In genomic region chr18:57768557-57769326, GRCh38 we compare ENCODE assay signal across 11 cellular contexts. TPM values are rescaled to one million over a fixed set of nuclear protein-coding genes. Genes with fewer than 3 reads are reported as not detected.
DNase-seq lines count a peak whose midpoint lies in the region; ATAC-seq, FAIRE-seq and TF ChIP-seq lines count a peak whose summit lies in the region.
"Had no signal": no experiment of that assay in that cellular context is flagged by ENCODE, and none has a peak within 500 bp of the region (broad histone marks: within the 10 kb centered on the region; RNA-seq: fewer than 3 reads in every experiment).

No MANE protein-coding gene starts in this region.

- intact Hi-C loops in head of caudate nucleus (cut with DNase I), result no loop called here
- intact Hi-C loops in kidney (cut with DNase I), result no loop called here

- H3K4me3 ChIP-seq in A549 (no peak overlapping the region), mucosa of rectum (ENCODE audit: low read length in 2 of 2) (peak overlapping the region in 1 of 2 donors; percentile 44), kidney (ENCODE audit: low read length in 2 of 2) (no peak overlapping the region)
- H3K4me3 ChIP-seq: SK-N-MC had no signal

- CTCF ChIA-PET in A549 (lab: Yijun Ruan, JAX), result interaction anchor here (0.9 kb wide), 2 partner anchors 10 to 16 kb away, joined by 3 read pairs; no protein-coding TSS in a partner anchor
- CTCF ChIA-PET in T-cell (lab: Charles Lee), result no interaction called here

- no peaks in the 10 kb centered on the region for H3K4me1 Mint-ChIP-seq in T-cell

- TF ChIP-seq POLR2A in A549 (IDR thresholded peaks at IDR 0.05; ENCODE audit: low read length), result no peak

- ATAC-seq in A549 (no peak), T-cell (replicated peaks in 1 of 4) (no peak)

- DNase-seq in A549 (ENCODE audit: low read depth in 1 of 2, low spot score in 1 of 2) (no peak), NCI-H1417 (lab: John Stamatoyannopoulos, UW) (peak; percentile 40 to 75 (median 47)), head of caudate nucleus (no peak), T-cell (no peak), kidney (no peak)
- no peak for DNase-seq in stimulated activated naive CD4-positive, alpha-beta T cell (lab: John Stamatoyannopoulos, UW)
- DNase-seq: NCI-H1930 had no signal

- WGBS in A549 (ENCODE audit: missing lambda C conversion rate), result 80% methylated on average over 8 of the region's 8 CpGs

- H3K9ac ChIP-seq in mucosa of rectum (ENCODE audit: low read depth in 1 of 2, low read length in 2 of 2) (peak overlapping the region in 1 of 2 donors; percentile 46), kidney (ENCODE audit: low read length in 2 of 2) (no peak overlapping the region)
- H3K9ac ChIP-seq: parathyroid adenoma had no signal

- H3K4me2 ChIP-seq in A549, result peak overlapping the region; percentile 31; the same call in 2 of the 3 replicates

- no peaks in the 10 kb centered on the region for H3K9me3 Mint-ChIP-seq in T-cell

- H3K36me3 ChIP-seq in mucosa of rectum (ENCODE audit: control insufficient read depth in 2 of 2, insufficient read depth in 2 of 2, low read length in 2 of 2), result peaks cover 4 to 9% of the 10 kb centered on the region in 2 donors
- H3K36me3 ChIP-seq in kidney (ENCODE audit: control insufficient read depth in 1 of 2, insufficient read depth in 2 of 2, low read length in 2 of 2), result no peaks in the 10 kb centered on the region

- POLR2A ChIA-PET in A549 (lab: Yijun Ruan, JAX) (interaction anchor here (0.6 kb wide), 1 partner anchor 20 kb away, joined by 7 read pairs; no protein-coding TSS in a partner anchor), T-cell (lab: Charles Lee) (interaction anchor here in 1 of 2 donors (0.7 kb wide), 1 partner anchor 13 kb away, joined by 5 read pairs; no protein-coding TSS in a partner anchor)

- TF ChIP-seq CTCF in A549 (IDR thresholded peaks at IDR 0.05), result no peak
- TF ChIP-seq CTCF in kidney (IDR thresholded peaks at IDR 0.05; ENCODE audit: borderline replicate concordance, extremely low read depth, insufficient read depth), result no peak

- H3K27ac ChIP-seq in A549, result peak overlapping the region; percentile 15 to 72; a peak in 3 of 6 replicates
- peak overlapping the region; percentile 52 for H3K27ac ChIP-seq in cingulate gyrus (ENCODE audit: low read depth, low read length)
- peak overlapping the region; percentile 85 to 89 for H3K27ac ChIP-seq in mucosa of rectum (ENCODE audit: low read depth in 2 of 2, low read length in 2 of 2)
- H3K27ac ChIP-seq in kidney (ENCODE audit: low read depth in 2 of 2, low read length in 2 of 2), result no peak overlapping the region
- H3K27ac ChIP-seq: parathyroid adenoma, SK-N-MC had no signal

- no peak for TF ChIP-seq RAD21 in A549 (conservative IDR thresholded peaks at IDR 0.05 in 1 of 2, IDR thresholded peaks at IDR 0.05 in 1 of 2)

- no peak for FAIRE-seq in A549 (lab: Jason Lieb, UNC)
- FAIRE-seq in kidney (lab: Jason Lieb, UNC), result no peak

- peaks cover 2% of the 10 kb centered on the region for H3K36me3 Mint-ChIP-seq in T-cell

- H3K4me3 Mint-ChIP-seq in T-cell, result no peak overlapping the region

- H3K27ac Mint-ChIP-seq in T-cell, result no peak overlapping the region

- H3K4me1 ChIP-seq in A549 (peaks cover 46% of the 10 kb centered on the region), mucosa of rectum (ENCODE audit: control insufficient read depth in 2 of 2, insufficient read depth in 2 of 2, low read length in 2 of 2) (peaks cover 42 to 68% of the 10 kb centered on the region in 2 donors), kidney (ENCODE audit: control insufficient read depth in 1 of 2, insufficient read depth in 1 of 2, low read depth in 1 of 2, low read length in 2 of 2) (peaks cover 0 to 14% of the 10 kb centered on the region in 2 donors)

- H3K9me3 ChIP-seq in A549 (no peaks in the 10 kb centered on the region), mucosa of rectum (ENCODE audit: control insufficient read depth in 2 of 2, low read length in 2 of 2) (no peaks in the 10 kb centered on the region), kidney (ENCODE audit: control insufficient read depth in 1 of 2, low read length in 2 of 2) (no peaks in the 10 kb centered on the region)

- H3K27me3 Mint-ChIP-seq in T-cell, result no peaks in the 10 kb centered on the region

- no peak for TF ChIP-seq EP300 in A549 (IDR thresholded peaks at IDR 0.05)

- H3K27me3 ChIP-seq in mucosa of rectum (ENCODE audit: control insufficient read depth in 2 of 2, insufficient read depth in 2 of 2, low read length in 2 of 2), result no peaks in the 10 kb centered on the region

TF ChIP-seq in A549, 52 proteins besides CTCF, POLR2A, EP300 and RAD21:
- TF ChIP-seq CEBPB (IDR thresholded peaks at IDR 0.05) (peak in 1 of 2 experiments; percentile 40; a peak in 1 of 4 replicates), FOXS1 (CRISPR knock-in tag; IDR thresholded peaks at IDR 0.05) (no peak), BCL3 (IDR thresholded peaks at IDR 0.05) (no peak)

RNA-seq across cellular contexts. Expression of gene ATP8B1, which starts 34.4 kb away (rescaled TPM):
- polyA plus RNA-seq in A549 (2011; rRNA removed) (23.4 and 23.7 TPM in 2 replicates), A549 (2017; fragmentation: RNase III; extraction: RNeasy Plus Mini Kit Qiagen cat#74134 plus additional on column Dnase treatment) (7.1 to 8.8 TPM (median 7.1 TPM) in 3 replicates), kidney (ENCODE audit: insufficient read depth, low read depth, low replicate concordance) (5.2 TPM)
- polyA plus RNA-seq in A549 (2012; cell fraction: cytosol; rRNA removed), result 5.2 and 6.4 TPM in 2 replicates
- polyA plus RNA-seq in A549 (2012; cell fraction: nucleus; rRNA removed), result 5.4 and 6.7 TPM in 2 replicates
- 20.1 TPM in 2 replicates for polyA minus RNA-seq in A549 (2011; rRNA and poly(A)+ RNA removed)
- total RNA-seq in T-cell (under 1 TPM in 3 of 5 donors, not detected in 2; 0.35 to 0.46 (median 0.44) TPM), kidney (40.8 TPM)

Comparison
In these comparisons a context has a peak if more than half of its experiments do, and no peak if none do; other contexts are left out.
1. DNase-seq: peak in NCI-H1417 (3 of 3); none in A549 (0 of 2), head of caudate nucleus (0 of 42), T-cell (0 of 34), kidney (single experiment) and stimulated activated naive CD4-positive, alpha-beta T cell (0 of 6).
2. H3K27ac ChIP-seq: peak in A549 (2 of 2), cingulate gyrus (single experiment) and mucosa of rectum (2 of 2); none in kidney (0 of 2).
3. RNA of gene ATP8B1, which starts 34.4 kb away (total RNA-seq): 40.8 TPM in kidney (single experiment); 0.35 to 0.46 TPM in T-cell; every median in the first group is over 10 times any median in the second.